8 cellular contexts compared by ENCODE assay signal in the genomic region with DNA sequence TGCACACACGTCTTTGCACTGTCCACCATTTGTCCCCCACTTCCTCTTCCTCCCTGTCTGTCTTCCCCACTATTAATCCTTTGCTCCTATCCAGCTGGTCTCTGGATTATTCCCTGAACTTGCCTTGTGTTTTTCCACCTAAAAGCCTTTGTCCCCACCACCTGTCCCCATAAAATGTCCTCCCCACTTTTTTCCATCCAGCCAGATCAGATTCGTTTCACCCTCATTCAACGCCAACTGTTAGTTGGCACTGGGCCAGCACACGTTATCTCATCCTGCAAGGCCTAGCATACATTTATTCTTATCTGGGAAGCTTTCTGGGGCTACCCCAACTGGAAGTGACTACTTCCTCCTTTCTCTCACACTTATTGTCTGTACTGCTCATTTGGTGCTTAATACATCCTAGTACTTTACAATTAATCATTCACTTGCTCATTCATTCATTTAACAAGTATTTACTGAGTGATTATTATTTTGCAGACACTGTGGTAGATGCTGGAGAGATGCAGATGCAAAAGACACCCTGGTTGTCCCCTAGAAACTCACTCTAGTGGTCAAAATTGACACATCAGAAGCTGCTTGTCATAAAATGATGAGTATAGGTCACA.
A peak's percentile ranks its signal among the peaks of the same experiment; 100 is the strongest.
DNase-seq lines count a peak whose midpoint lies in the region; ATAC-seq and TF ChIP-seq lines count a peak whose summit lies in the region.

No MANE protein-coding gene starts in this region.

- DNase-seq in NCI-H1436 (lab: John Stamatoyannopoulos, UW) (peak; percentile 37), NCI-H1436 treated with DMSO at 0.1 percent for 48 hours (lab: John Stamatoyannopoulos, UW) (no peak), HT-29 (ENCODE audit: low spot score) (peak; percentile 69), NOMO-1 treated with dmso at 0.1 percent for 144 hours (lab: John Stamatoyannopoulos, UW; ENCODE audit: unreplicated experiment) (peak; percentile 8), sciatic nerve (ENCODE audit: low spot score) (no peak), NCI-H1930 (lab: John Stamatoyannopoulos, UW) (no peak), GOT3 (lab: John Stamatoyannopoulos, UW) (no peak), GM20000 (ENCODE audit: low spot score) (no peak)

- peak; percentile 20 for ATAC-seq in sciatic nerve

- intact Hi-C loops in sciatic nerve (cut with DNase I) = no loop called here

- TF ChIP-seq CTCF in GM20000 (IDR thresholded peaks at IDR 0.05; ENCODE audit: extremely low read depth, missing control alignments) = no peak

Comparison
In these comparisons a context has a peak if more than half of its experiments do, and no peak if none do; other contexts are left out.
1. DNase-seq: peak in NCI-H1436 (single experiment), HT-29 (single experiment) and NOMO-1 treated with dmso at 0.1 percent for 144 hours (single experiment); none in NCI-H1436 treated with DMSO at 0.1 percent for 48 hours (single experiment), sciatic nerve (single experiment), NCI-H1930 (0 of 2), GOT3 (single experiment) and GM20000 (single experiment).